18 cellular contexts compared by ENCODE assay signal in genomic region chr2:70509565-70509964, GRCh38. TPM values are rescaled to one million over a fixed set of nuclear protein-coding genes. Genes with fewer than 3 reads are reported as not detected.
DNase-seq lines count a peak whose midpoint lies in the region; ATAC-seq and TF ChIP-seq lines count a peak whose summit lies in the region.
"Had no signal": no experiment of that assay in that cellular context is flagged by ENCODE, and none has a peak within 500 bp of the region (broad histone marks: within the 10 kb centered on the region; RNA-seq: fewer than 3 reads in every experiment).

No MANE protein-coding gene starts in this region.

- H3K27me3 Mint-ChIP-seq in HFFc6 (ENCODE audit: insufficient read depth), result peaks cover 8% of the 10 kb centered on the region
- H3K27me3 Mint-ChIP-seq: activated CD8-positive, alpha-beta memory T cell treated with anti-CD3 and anti-CD28 coated beads, Interleukin-2, amount 10 ng/mL, durations not matched to agents 7 days and 5 days had no signal

- CTCF ChIA-PET in RWPE1 (lab: Yijun Ruan, JAX), result interaction anchor here (0.6 to 1.2 kb wide), 4 partner anchors 31 to 169 kb away, joined by 3 to 4 read pairs (median 3); no protein-coding TSS in a partner anchor

- H3K27ac Mint-ChIP-seq in HFFc6, result no peak overlapping the region
- H3K27ac Mint-ChIP-seq: activated CD8-positive, alpha-beta memory T cell treated with anti-CD3 and anti-CD28 coated beads, Interleukin-2, amount 10 ng/mL, durations not matched to agents 7 days and 5 days had no signal

- H3K36me3 Mint-ChIP-seq in HFFc6 (ENCODE audit: low read depth), result no peaks in the 10 kb centered on the region
- H3K36me3 Mint-ChIP-seq: activated CD8-positive, alpha-beta memory T cell treated with anti-CD3 and anti-CD28 coated beads, Interleukin-2, amount 10 ng/mL, durations not matched to agents 7 days and 5 days had no signal

- no peaks in the 10 kb centered on the region for H3K9me3 Mint-ChIP-seq in HFFc6

- TF ChIP-seq CTCF in HFFc6 (IDR thresholded peaks at IDR 0.05) (no peak), RWPE1 (conservative IDR thresholded peaks at IDR 0.05; ENCODE audit: low read depth) (no peak)

- no peak overlapping the region for H3K4me3 Mint-ChIP-seq in HFFc6
- H3K4me3 Mint-ChIP-seq: activated CD8-positive, alpha-beta memory T cell treated with anti-CD3 and anti-CD28 coated beads, Interleukin-2, amount 10 ng/mL, durations not matched to agents 7 days and 5 days had no signal

- no peak for ATAC-seq in HG02973 (IDR thresholded peaks at IDR 0.05; ENCODE audit: unreplicated experiment)
- ATAC-seq in HG03571 (IDR thresholded peaks at IDR 0.05; ENCODE audit: unreplicated experiment), result no peak
- ATAC-seq: activated CD8-positive, alpha-beta memory T cell treated with anti-CD3 and anti-CD28 coated beads, Interleukin-2, amount 10 ng/mL, durations not matched to agents 7 days and 5 days had no signal

- H3K4me1 Mint-ChIP-seq in HFFc6 (ENCODE audit: low read depth), result peaks cover 25% of the 10 kb centered on the region
- H3K4me1 Mint-ChIP-seq: activated CD8-positive, alpha-beta memory T cell treated with anti-CD3 and anti-CD28 coated beads, Interleukin-2, amount 10 ng/mL, durations not matched to agents 7 days and 5 days had no signal

- POLR2A ChIA-PET in RWPE1 (lab: Yijun Ruan, JAX; ENCODE audit: low non-redundant PET), result interaction anchor here (0.6 kb wide), 1 partner anchor 15 kb away, joined by 4 read pairs; no protein-coding TSS in a partner anchor

- DNase-seq in AG08395 (ENCODE audit: low spot score) (peak; percentile 65), HFFc6 (peak; percentile 6), RWPE1 (ENCODE audit: low spot score) (peak; percentile 41), kidney tubule cell (ENCODE audit: low spot score) (peak; percentile 9), hypothalamus (lab: John Stamatoyannopoulos, UW) (no peak)
- DNase-seq in stimulated activated naive CD4-positive, alpha-beta T cell treated with Interleukin-2 at 50 U/mL for 16 hours (lab: John Stamatoyannopoulos, UW), result no peak
- DNase-seq: activated CD8-positive, alpha-beta memory T cell treated with anti-CD3 and anti-CD28 coated beads, Interleukin-2, amount 10 ng/mL, durations not matched to agents 7 days and 5 days; activated gamma-delta T cell treated with Interleukin-2 at 50 U/mL for 16 hours; dermis blood vessel endothelial cell; mammary epithelial cell; NCI-H2029; stimulated activated CD4-positive, alpha-beta T cell treated with anti-CD3 and anti-CD28 coated beads, Interleukin-2, amount 100 ng/mL, for 24 hours; SW 1271; upper lobe of left lung had no signal

- no peak overlapping the region for H3K27ac ChIP-seq in RWPE1
- H3K27ac ChIP-seq: ascending aorta, right atrium auricular region, upper lobe of left lung had no signal

RNA-seq across cellular contexts. Expression of gene TGFA, which starts 44.1 kb away (rescaled TPM):
- under 1 TPM in 3 of 6 experiments, not detected in 3; 0.05 to 0.38 (median 0.26) TPM for total RNA-seq in HFFc6 (2021; fragmentation: NEBNext Ultra II Directional; extraction: Animal tissue kit (Norgen Biotek cat#: 25700))
- total RNA-seq: activated CD8-positive, alpha-beta memory T cell treated with anti-CD3 and anti-CD28 coated beads, Interleukin-2, amount 10 ng/mL, durations not matched to agents 7 days and 5 days had no signal

Comparison
In these comparisons a context has a peak if more than half of its experiments do, and no peak if none do; other contexts are left out.
1. DNase-seq: peak in AG08395 (single experiment), HFFc6 (single experiment), RWPE1 (single experiment) and kidney tubule cell (single experiment); none in hypothalamus (0 of 51) and stimulated activated naive CD4-positive, alpha-beta T cell treated with Interleukin-2 at 50 U/mL for 16 hours (single experiment).